Comparison of ENCODE assay signal across 1 cellular context in the genomic region with DNA sequence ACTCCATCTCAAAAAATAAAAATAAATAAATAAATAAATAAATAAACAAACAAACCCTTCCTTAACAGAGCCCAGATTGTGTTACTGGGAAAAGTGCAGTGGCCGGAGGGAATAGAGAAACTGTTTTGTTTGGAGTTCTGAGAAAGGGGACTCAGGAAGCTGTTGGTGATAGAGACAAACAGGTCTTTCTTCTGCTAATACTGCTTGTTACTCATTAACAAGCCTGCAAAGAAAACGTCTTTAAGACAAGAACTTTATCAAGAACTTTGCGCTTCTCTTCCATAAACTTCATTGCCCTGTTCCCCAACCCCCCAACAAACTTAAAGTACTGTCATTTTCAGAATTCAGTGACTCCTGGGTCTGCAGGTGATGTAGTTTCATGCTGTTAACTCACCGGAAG.
TF ChIP-seq lines count a peak whose summit lies in the region.

No MANE protein-coding gene starts in this region.

TF ChIP-seq in HepG2, 621 proteins besides CTCF, POLR2A, EP300 and RAD21 (continued from another document):
- TF ChIP-seq ZBTB40 (IDR thresholded peaks at IDR 0.05) = no peak
- peak; percentile 58; the same call in 1 of the 2 replicates for TF ChIP-seq ZBTB40 (CRISPR knock-in tag; IDR thresholded peaks at IDR 0.05)
- no peak for TF ChIP-seq MED13 (CRISPR knock-in tag; IDR thresholded peaks at IDR 0.05)
- TF ChIP-seq SAP130 (CRISPR knock-in tag; IDR thresholded peaks at IDR 0.05; ENCODE audit: low read depth) = 0 out of 2 replicates have a peak, but pooled peaks have one; percentile 18
- no peak for TF ChIP-seq ATF2 (CRISPR knock-in tag; IDR thresholded peaks at IDR 0.05)
- TF ChIP-seq HMG20A (CRISPR knock-in tag; IDR thresholded peaks at IDR 0.05; ENCODE audit: borderline replicate concordance) = peak; percentile 14; the same call in 1 of the 2 replicates
- no peak for TF ChIP-seq ZBTB38 (CRISPR knock-in tag; IDR thresholded peaks at IDR 0.05)
- TF ChIP-seq BRF2 (CRISPR knock-in tag; IDR thresholded peaks at IDR 0.05) = no peak
- peak; percentile 83 for TF ChIP-seq HNRNPUL1 (IDR thresholded peaks at IDR 0.05; ENCODE audit: low read depth, low read length)
- no peak for TF ChIP-seq ZNF670 (CRISPR knock-in tag; IDR thresholded peaks at IDR 0.05; ENCODE audit: borderline replicate concordance)
- no peak for TF ChIP-seq ZNF253 (CRISPR knock-in tag; IDR thresholded peaks at IDR 0.05; ENCODE audit: borderline replicate concordance)
- no peak for TF ChIP-seq ZNF660 (CRISPR knock-in tag; IDR thresholded peaks at IDR 0.05; ENCODE audit: borderline replicate concordance, low read depth)
- TF ChIP-seq, protein P1, sequence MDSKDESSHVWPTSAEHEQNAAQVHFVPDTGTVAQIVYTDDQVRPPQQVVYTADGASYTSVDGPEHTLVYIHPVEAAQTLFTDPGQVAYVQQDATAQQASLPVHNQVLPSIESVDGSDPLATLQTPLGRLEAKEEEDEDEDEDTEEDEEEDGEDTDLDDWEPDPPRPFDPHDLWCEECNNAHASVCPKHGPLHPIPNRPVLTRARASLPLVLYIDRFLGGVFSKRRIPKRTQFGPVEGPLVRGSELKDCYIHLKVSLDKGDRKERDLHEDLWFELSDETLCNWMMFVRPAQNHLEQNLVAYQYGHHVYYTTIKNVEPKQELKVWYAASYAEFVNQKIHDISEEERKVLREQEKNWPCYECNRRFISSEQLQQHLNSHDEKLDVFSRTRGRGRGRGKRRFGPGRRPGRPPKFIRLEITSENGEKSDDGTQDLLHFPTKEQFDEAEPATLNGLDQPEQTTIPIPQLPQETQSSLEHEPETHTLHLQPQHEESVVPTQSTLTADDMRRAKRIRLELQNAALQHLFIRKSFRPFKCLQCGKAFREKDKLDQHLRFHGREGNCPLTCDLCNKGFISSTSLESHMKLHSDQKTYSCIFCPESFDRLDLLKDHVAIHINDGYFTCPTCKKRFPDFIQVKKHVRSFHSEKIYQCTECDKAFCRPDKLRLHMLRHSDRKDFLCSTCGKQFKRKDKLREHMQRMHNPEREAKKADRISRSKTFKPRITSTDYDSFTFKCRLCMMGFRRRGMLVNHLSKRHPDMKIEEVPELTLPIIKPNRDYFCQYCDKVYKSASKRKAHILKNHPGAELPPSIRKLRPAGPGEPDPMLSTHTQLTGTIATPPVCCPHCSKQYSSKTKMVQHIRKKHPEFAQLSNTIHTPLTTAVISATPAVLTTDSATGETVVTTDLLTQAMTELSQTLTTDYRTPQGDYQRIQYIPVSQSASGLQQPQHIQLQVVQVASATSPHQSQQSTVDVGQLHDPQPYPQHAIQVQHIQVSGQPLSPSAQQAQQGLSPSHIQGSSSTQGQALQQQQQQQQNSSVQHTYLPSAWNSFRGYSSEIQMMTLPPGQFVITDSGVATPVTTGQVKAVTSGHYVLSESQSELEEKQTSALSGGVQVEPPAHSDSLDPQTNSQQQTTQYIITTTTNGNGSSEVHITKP (CRISPR knock-in tag; IDR thresholded peaks at IDR 0.05; ENCODE audit: low read depth) = no peak
- TF ChIP-seq, protein P2, sequence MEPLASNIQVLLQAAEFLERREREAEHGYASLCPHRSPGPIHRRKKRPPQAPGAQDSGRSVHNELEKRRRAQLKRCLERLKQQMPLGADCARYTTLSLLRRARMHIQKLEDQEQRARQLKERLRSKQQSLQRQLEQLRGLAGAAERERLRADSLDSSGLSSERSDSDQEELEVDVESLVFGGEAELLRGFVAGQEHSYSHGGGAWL (CRISPR knock-in tag; IDR thresholded peaks at IDR 0.05) = no peak
- TF ChIP-seq BCL6 (CRISPR knock-in tag; IDR thresholded peaks at IDR 0.05) = 0 out of 2 replicates have a peak, but pooled peaks have one; percentile 53
- no peak for TF ChIP-seq BRD4 (CRISPR knock-in tag; IDR thresholded peaks at IDR 0.05)
- no peak for TF ChIP-seq ZNF878 (CRISPR knock-in tag; IDR thresholded peaks at IDR 0.05)
- TF ChIP-seq FOXP4 (CRISPR knock-in tag; IDR thresholded peaks at IDR 0.05) = peak; percentile 56; the same call in 1 of the 2 replicates
- TF ChIP-seq, protein P3, sequence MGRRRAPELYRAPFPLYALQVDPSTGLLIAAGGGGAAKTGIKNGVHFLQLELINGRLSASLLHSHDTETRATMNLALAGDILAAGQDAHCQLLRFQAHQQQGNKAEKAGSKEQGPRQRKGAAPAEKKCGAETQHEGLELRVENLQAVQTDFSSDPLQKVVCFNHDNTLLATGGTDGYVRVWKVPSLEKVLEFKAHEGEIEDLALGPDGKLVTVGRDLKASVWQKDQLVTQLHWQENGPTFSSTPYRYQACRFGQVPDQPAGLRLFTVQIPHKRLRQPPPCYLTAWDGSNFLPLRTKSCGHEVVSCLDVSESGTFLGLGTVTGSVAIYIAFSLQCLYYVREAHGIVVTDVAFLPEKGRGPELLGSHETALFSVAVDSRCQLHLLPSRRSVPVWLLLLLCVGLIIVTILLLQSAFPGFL (CRISPR knock-in tag; IDR thresholded peaks at IDR 0.05) = no peak
- TF ChIP-seq SIX1 (CRISPR knock-in tag; IDR thresholded peaks at IDR 0.05; ENCODE audit: borderline replicate concordance) = no peak
- TF ChIP-seq THRA (CRISPR knock-in tag; IDR thresholded peaks at IDR 0.05; ENCODE audit: borderline replicate concordance) = 0 out of 2 replicates have a peak, but pooled peaks have one; percentile 32
- TF ChIP-seq ZFP1 (CRISPR knock-in tag; IDR thresholded peaks at IDR 0.05) = no peak
- no peak for TF ChIP-seq ZNF775 (CRISPR knock-in tag; IDR thresholded peaks at IDR 0.05; ENCODE audit: borderline replicate concordance)
- no peak for TF ChIP-seq TFE3 (CRISPR knock-in tag; IDR thresholded peaks at IDR 0.05)
- TF ChIP-seq ZBTB3 (CRISPR knock-in tag; IDR thresholded peaks at IDR 0.05; ENCODE audit: borderline replicate concordance, low read depth) = no peak
TF ChIP-seq in HepG2: peak in this region for 14.
